8 cellular contexts compared by ENCODE assay signal in the genomic region with DNA sequence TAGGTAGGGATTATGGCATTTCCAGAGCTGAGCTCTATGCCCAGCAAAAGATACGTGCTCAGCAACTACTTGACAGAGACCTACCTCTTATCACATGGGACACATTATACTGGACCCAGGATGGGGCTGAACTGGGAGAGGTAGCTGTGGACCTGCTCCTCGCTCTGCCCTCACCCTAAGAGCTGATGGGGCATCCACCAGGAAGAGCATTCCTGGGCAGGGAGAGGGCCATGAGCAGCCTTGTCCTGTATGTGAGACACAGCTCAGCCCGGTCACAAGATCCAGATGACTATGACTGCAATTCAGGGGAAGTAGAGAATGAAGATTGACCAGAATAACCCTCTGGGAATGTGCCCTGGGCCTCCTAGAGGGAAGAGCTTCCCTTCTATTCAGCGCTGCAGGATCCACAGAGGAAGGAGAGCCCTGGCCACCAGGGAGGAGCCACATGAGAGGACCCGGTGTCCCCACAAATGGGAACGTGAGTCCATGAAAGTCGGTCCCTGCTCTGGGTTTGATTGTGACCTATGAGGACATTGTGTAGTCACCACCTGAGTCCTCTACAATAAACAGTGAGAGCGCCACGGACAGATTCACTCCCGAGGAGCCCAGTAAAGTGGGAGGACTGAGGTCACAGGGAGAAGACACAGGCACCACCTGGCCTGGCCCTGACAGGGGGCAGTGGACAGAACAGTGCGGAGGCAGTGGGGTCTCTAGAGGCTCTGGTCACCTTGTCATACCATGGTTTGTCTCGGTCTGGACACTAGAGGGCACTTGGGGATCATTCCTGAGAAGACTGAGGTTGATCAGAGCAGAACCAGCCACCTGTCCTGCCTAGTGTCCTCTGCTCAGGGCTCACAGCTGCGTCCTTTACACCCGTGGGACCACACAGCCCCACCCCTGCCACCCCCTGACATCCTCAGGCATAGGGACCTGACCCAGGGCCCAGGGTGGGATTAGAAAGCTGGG.
DNase-seq lines count a peak whose midpoint lies in the region; ATAC-seq, FAIRE-seq and TF ChIP-seq lines count a peak whose summit lies in the region.

No MANE protein-coding gene starts in this region.

- TF ChIP-seq POLR2A in GM12891 (IDR thresholded peaks at IDR 0.05; ENCODE audit: low read depth, low read length): no peak

- H3K4me3 ChIP-seq in AG09309 (ENCODE audit: control insufficient read depth, low read depth, low read length) (no peak overlapping the region), bronchial epithelial cell (ENCODE audit: low read depth, low read length) (no peak overlapping the region), aorta (ENCODE audit: low read length in 2 of 2) (no peak overlapping the region)

- H3K27me3 ChIP-seq in bronchial epithelial cell (ENCODE audit: control insufficient read depth, insufficient read depth, low read length): peaks cover 5% of the 10 kb centered on the region
- H3K27me3 ChIP-seq in aorta (ENCODE audit: control insufficient read depth in 1 of 2, insufficient read depth in 2 of 2, low read length in 1 of 2): no peaks in the 10 kb centered on the region

- TF ChIP-seq CTCF in AG09309 (IDR thresholded peaks at IDR 0.05; ENCODE audit: control insufficient read depth, insufficient read depth, low read depth, low read length, missing control alignments) (peak; percentile 11), bronchial epithelial cell (IDR thresholded peaks at IDR 0.05; ENCODE audit: insufficient read depth, low read length, severe bottlenecking) (peak; percentile 65)

- H3K9me3 ChIP-seq in aorta (ENCODE audit: control insufficient read depth, low read length): no peaks in the 10 kb centered on the region

- 39 to 41% methylated on average over 14 of the region's 14 CpGs for WGBS in aorta, 2 donors

- no peak for DNase-seq in AG09309 (ENCODE audit: low read depth)
- DNase-seq in GM12891 (ENCODE audit: insufficient read length, low spot score): no peak
- DNase-seq in NCI-H774 (lab: John Stamatoyannopoulos, UW): peak; percentile 37
- DNase-seq in bronchial epithelial cell (ENCODE audit: low read depth): peak; percentile 11
- DNase-seq in myocyte (ENCODE audit: low read depth): peak; percentile 89
- DNase-seq in aorta: no peak

- FAIRE-seq in GM12891 (lab: Jason Lieb, UNC) (peak; percentile 86), bronchial epithelial cell (lab: Jason Lieb, UNC) (no peak)

- no peaks in the 10 kb centered on the region for H3K4me1 ChIP-seq in aorta (ENCODE audit: control insufficient read depth in 1 of 2, insufficient read depth in 2 of 2, low read length in 2 of 2)

- ATAC-seq in aorta (ENCODE audit: low FRiP score) (no peak), GM18502 (IDR thresholded peaks at IDR 0.05; ENCODE audit: poor library complexity, unreplicated experiment) (no peak), GM19395 (IDR thresholded peaks at IDR 0.05; ENCODE audit: unreplicated experiment) (no peak)

- H3K36me3 ChIP-seq in bronchial epithelial cell (ENCODE audit: control insufficient read depth, insufficient read depth, low read length) (no peaks in the 10 kb centered on the region), aorta (ENCODE audit: control insufficient read depth in 1 of 2, insufficient read depth in 2 of 2, low read length in 1 of 2) (no peaks in the 10 kb centered on the region)

- intact Hi-C loops in aorta (cut with DNase I): no loop called here

- H3K27ac ChIP-seq in aorta (ENCODE audit: low read depth in 1 of 2, low read length in 2 of 2): no peak overlapping the region

TF ChIP-seq in GM12891, 5 proteins besides CTCF, POLR2A, EP300 and RAD21:
- TF ChIP-seq POLR2AphosphoS5 (IDR thresholded peaks at IDR 0.05; ENCODE audit: low read depth, low read length) (no peak), POU2F2 (IDR thresholded peaks at IDR 0.05; ENCODE audit: low read depth, low read length) (no peak), TAF1 (IDR thresholded peaks at IDR 0.05; ENCODE audit: low read depth, low read length) (no peak), PAX5 (IDR thresholded peaks at IDR 0.05; ENCODE audit: insufficient read depth, low read length, severe bottlenecking) (no peak), SPI1 (IDR thresholded peaks at IDR 0.05; ENCODE audit: low read depth, low read length) (no peak)
TF ChIP-seq in GM12891: peak in this region for 0.

Comparison
In these comparisons a context has a peak if more than half of its experiments do, and no peak if none do; other contexts are left out.
1. DNase-seq: peak in NCI-H774 (single experiment), bronchial epithelial cell (single experiment) and myocyte (single experiment); none in AG09309 (single experiment), GM12891 (single experiment) and aorta (0 of 2).